ENCODE assay signal across 11 cellular contexts in the genomic region with DNA sequence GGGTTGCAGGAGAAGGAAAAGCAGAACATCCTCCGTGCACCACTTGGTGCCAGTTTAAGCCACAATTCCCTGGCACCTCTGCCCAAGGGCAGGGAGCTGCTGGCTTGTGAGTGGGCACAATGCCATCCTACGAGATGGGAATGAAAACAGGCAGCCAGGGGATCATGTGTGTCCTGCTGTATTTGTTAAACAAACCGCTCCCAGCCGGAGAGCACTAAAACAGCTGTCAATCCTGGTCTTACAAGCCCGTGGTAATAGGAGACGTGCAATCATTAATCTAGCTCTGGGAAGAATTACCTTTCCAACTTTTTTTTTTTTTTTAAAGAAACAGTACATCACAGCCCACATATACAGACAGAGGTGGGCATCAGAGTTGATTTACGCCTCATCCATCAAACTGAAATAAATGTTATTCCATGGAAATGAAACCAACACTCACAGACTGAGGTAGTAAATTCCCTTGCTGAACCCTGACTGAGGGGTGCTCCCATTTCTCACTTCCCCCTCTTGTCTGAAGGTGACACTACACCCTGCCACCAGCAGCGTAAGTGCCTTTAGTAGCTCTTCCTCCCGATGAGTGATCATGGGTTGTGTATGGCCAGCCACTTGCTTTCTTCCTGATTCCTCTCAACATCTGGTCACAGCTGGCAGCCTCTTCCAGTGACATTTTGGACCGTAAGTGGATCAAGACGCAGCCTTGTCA.
DNase-seq lines count a peak whose midpoint lies in the region; ATAC-seq and TF ChIP-seq lines count a peak whose summit lies in the region.
"Had no signal": no experiment of that assay in that cellular context is flagged by ENCODE, and none has a peak within 500 bp of the region (broad histone marks: within the 10 kb centered on the region; RNA-seq: fewer than 3 reads in every experiment).

No MANE protein-coding gene starts in this region.

- H3K4me1 ChIP-seq in CD4-positive, alpha-beta memory T cell (ENCODE audit: insufficient read depth, low read length), result no peaks in the 10 kb centered on the region

- H3K9me3 ChIP-seq in CD4-positive, alpha-beta memory T cell (ENCODE audit: control insufficient read depth in 1 of 2, low read length in 2 of 2), result no peaks in the 10 kb centered on the region

- H3K36me3 Mint-ChIP-seq in CD4-positive, alpha-beta memory T cell, result no peaks in the 10 kb centered on the region

- peaks cover 0 to 4% (median 0%) of the 10 kb centered on the region in 8 donors for H3K9me3 Mint-ChIP-seq in CD4-positive, alpha-beta memory T cell

- peak overlapping the region; percentile 73 for H3K27ac ChIP-seq in C4-2B
- H3K27ac ChIP-seq in CD4-positive, alpha-beta memory T cell (ENCODE audit: low read depth, low read length), result no peak overlapping the region

- no peak for TF ChIP-seq POLR2A in GM18505 (IDR thresholded peaks at IDR 0.05; ENCODE audit: borderline replicate concordance, extremely low read depth, insufficient read depth, insufficient read length)

- H3K36me3 ChIP-seq in CD4-positive, alpha-beta memory T cell (ENCODE audit: insufficient read depth, low read length), result no peaks in the 10 kb centered on the region

- DNase-seq in NCI-H1105 treated with DMSO at 0.1 percent for 48 hours (lab: John Stamatoyannopoulos, UW) (peak; percentile 90), NCI-H774 (lab: John Stamatoyannopoulos, UW) (peak; percentile 28), left kidney (ENCODE audit: low read depth, low spot score) (peak; percentile 93), GM13977 (ENCODE audit: low spot score) (no peak), KBM-7 (no peak)
- DNase-seq in CD4-positive, alpha-beta memory T cell, result no peak
- DNase-seq: effector memory CD4-positive, alpha-beta T cell; NCI-H446 treated with DMSO at 0.1 percent for 48 hours; stimulated activated CD4-positive, alpha-beta T cell treated with anti-CD3 and anti-CD28 coated beads, Interleukin-12 subunit alpha, Interleukin-12 subunit beta, amount 100 ng/mL, for 4 hours had no signal

- ATAC-seq in GM18505 (IDR thresholded peaks at IDR 0.05; ENCODE audit: unreplicated experiment), result no peak

- intact Hi-C loops in CD4-positive, alpha-beta memory T cell (cut with micrococcal nuclease), result no loop called here

- POLR2A ChIA-PET in CD4-positive, alpha-beta memory T cell (lab: Charles Lee; ENCODE audit: partially characterized antibody), result no interaction called here

- CTCF ChIA-PET in CD4-positive, alpha-beta memory T cell (lab: Charles Lee; ENCODE audit: partially characterized antibody), result no interaction called here

- TF ChIP-seq CTCF in C4-2B (conservative IDR thresholded peaks at IDR 0.05) (no peak; the same call in 1 of the 2 replicates), GM13977 (IDR thresholded peaks at IDR 0.05; ENCODE audit: extremely low read depth, insufficient read depth, missing control alignments) (no peak)

- H3K4me3 ChIP-seq in CD4-positive, alpha-beta memory T cell (ENCODE audit: low read length in 2 of 2), result no peak overlapping the region

- peaks cover 0 to 2% of the 10 kb centered on the region in 2 donors for H3K27me3 Mint-ChIP-seq in CD4-positive, alpha-beta memory T cell

- no peak overlapping the region for H3K4me3 Mint-ChIP-seq in CD4-positive, alpha-beta memory T cell

- H3K4me1 Mint-ChIP-seq in CD4-positive, alpha-beta memory T cell, result no peaks in the 10 kb centered on the region

- H3K27me3 ChIP-seq in CD4-positive, alpha-beta memory T cell (ENCODE audit: insufficient read depth, low read length), result no peaks in the 10 kb centered on the region

- in situ Hi-C loops in GM13977 (cut with MboI; ENCODE audit: low pct_unique_long_range_greater_than_20kb, low sequenced_read_pairs, unreplicated experiment) (no loop called here), KBM-7 (cut with MboI; ENCODE audit: low pct_unique_long_range_greater_than_20kb, low sequenced_read_pairs) (no loop called here)

- no peak overlapping the region for H3K27ac Mint-ChIP-seq in CD4-positive, alpha-beta memory T cell

Comparison
In these comparisons a context has a peak if more than half of its experiments do, and no peak if none do; other contexts are left out.
1. DNase-seq: peak in NCI-H1105 treated with DMSO at 0.1 percent for 48 hours (single experiment), NCI-H774 (single experiment) and left kidney (single experiment); none in GM13977 (single experiment), KBM-7 (single experiment) and CD4-positive, alpha-beta memory T cell (0 of 5).